8 cellular contexts compared by ENCODE assay signal in genomic region chr1:202625416-202626360, GRCh38.
A peak's percentile ranks its signal among the peaks of the same experiment; 100 is the strongest.
DNase-seq lines count a peak whose midpoint lies in the region; ATAC-seq and TF ChIP-seq lines count a peak whose summit lies in the region.

No MANE protein-coding gene starts in this region.

- H3K36me3 ChIP-seq in spleen = no peaks in the 10 kb centered on the region

- TF ChIP-seq POLR2A in spleen (IDR thresholded peaks at IDR 0.05) = no peak

- intact Hi-C loops in right cardiac atrium (cut with DNase I) (no loop called here), spleen (cut with DNase I; ENCODE audit: low total_unique reads) (no loop called here)

- WGBS in right cardiac atrium = 34% methylated on average over 28 of the region's 28 CpGs
- 33 to 40% (median 37%) methylated on average over 24 to 28 of the region's 28 CpGs for WGBS in spleen, 5 donors

- no peak overlapping the region for H3K27ac ChIP-seq in right cardiac atrium (ENCODE audit: low read length)
- no peak overlapping the region for H3K27ac ChIP-seq in spleen

- H3K4me1 ChIP-seq in right cardiac atrium (ENCODE audit: control insufficient read depth, insufficient read depth, low read length) (peaks cover 3% of the 10 kb centered on the region), spleen (peaks cover 16 to 55% (median 45%) of the 10 kb centered on the region in 6 donors)

- H3K27me3 ChIP-seq in right cardiac atrium (ENCODE audit: control insufficient read depth, insufficient read depth) (no peaks in the 10 kb centered on the region), spleen (replicated peaks in 1 of 7) (peaks cover 0 to 84% (median 0%) of the 10 kb centered on the region in 7 donors)

- no peaks in the 10 kb centered on the region for H3K9me3 ChIP-seq in right cardiac atrium (ENCODE audit: control insufficient read depth, low read length)
- no peaks in the 10 kb centered on the region for H3K9me3 ChIP-seq in spleen

- TF ChIP-seq CTCF in AG09319 (IDR thresholded peaks at IDR 0.05; ENCODE audit: low read depth, low read length) = peak; percentile 72
- peak; percentile 75 for TF ChIP-seq CTCF in LNCAP (IDR thresholded peaks at IDR 0.05)
- peak; percentile 35 to 87 (median 71) for TF ChIP-seq CTCF in spleen (IDR thresholded peaks at IDR 0.05 in 8 of 11, conservative IDR thresholded peaks at IDR 0.05 in 3 of 11)

- no peak overlapping the region for H3K4me3 ChIP-seq in right cardiac atrium (ENCODE audit: low read length)
- H3K4me3 ChIP-seq in spleen = no peak overlapping the region

- ATAC-seq in GM18867 (IDR thresholded peaks at IDR 0.05; ENCODE audit: unreplicated experiment) = peak; percentile 43
- ATAC-seq in right cardiac atrium = peak; percentile 79 to 80
- ATAC-seq in HG03565 (IDR thresholded peaks at IDR 0.05; ENCODE audit: unreplicated experiment) = no peak

- DNase-seq in AG09319 (ENCODE audit: extremely low read depth, low read depth) (no peak), T follicular helper cell (ENCODE audit: low read depth) (peak; percentile 31), amniotic stem cell (lab: John Stamatoyannopoulos, UW) (peak; percentile 40), right cardiac atrium (peak; percentile 74 to 88 (median 87)), spleen (peak; percentile 92)
